Comparison of ENCODE assay signal across 8 cellular contexts in genomic region chr1:248857749-248858095, GRCh38.
A peak's percentile ranks its signal among the peaks of the same experiment; 100 is the strongest.
DNase-seq lines count a peak whose midpoint lies in the region; ATAC-seq and TF ChIP-seq lines count a peak whose summit lies in the region.

No MANE protein-coding gene starts in this region.

- no peak for TF ChIP-seq CTCF in KMS-11 (conservative IDR thresholded peaks at IDR 0.05; ENCODE audit: low read depth, low read length)
- no peak for TF ChIP-seq CTCF in neutrophil (IDR thresholded peaks at IDR 0.05)

- no peaks in the 10 kb centered on the region for H3K9me3 Mint-ChIP-seq in effector memory CD8-positive, alpha-beta T cell

- H3K27ac ChIP-seq in KMS-11 (peak overlapping the region; percentile 89), neutrophil (peak overlapping the region; percentile 92)

- H3K27me3 ChIP-seq in KMS-11 (ENCODE audit: insufficient read depth, low read depth), result no peaks in the 10 kb centered on the region
- H3K27me3 ChIP-seq in neutrophil, result no peaks in the 10 kb centered on the region

- peak overlapping the region; percentile 77 for H3K9ac ChIP-seq in ES-I3 (ENCODE audit: low read depth, low read length)
- peak overlapping the region; percentile 91 for H3K9ac ChIP-seq in KMS-11

- intact Hi-C loops in posterior cingulate gyrus (cut with DNase I), result no loop called here

- peaks cover 13% of the 10 kb centered on the region for H3K79me2 ChIP-seq in KMS-11 (ENCODE audit: insufficient read depth, low read depth)

- peaks cover 31% of the 10 kb centered on the region for H3K36me3 Mint-ChIP-seq in effector memory CD8-positive, alpha-beta T cell (ENCODE audit: insufficient read depth)

- H3K4me2 ChIP-seq in KMS-11, result peak overlapping the region; percentile 91

- no peak overlapping the region for H3K4me3 ChIP-seq in KMS-11 (IDR thresholded peaks at IDR 0.05; ENCODE audit: insufficient read depth, low read depth, low read length)
- H3K4me3 ChIP-seq in neutrophil (ENCODE audit: low read depth in 1 of 2, low read length in 1 of 2), result peak overlapping the region; percentile 83 to 84

- no peaks in the 10 kb centered on the region for H3K27me3 Mint-ChIP-seq in effector memory CD8-positive, alpha-beta T cell

- no peaks in the 10 kb centered on the region for H3K4me1 ChIP-seq in ES-I3 (ENCODE audit: insufficient read depth, low read length)
- H3K4me1 ChIP-seq in KMS-11 (ENCODE audit: low read depth, poor library complexity, severe bottlenecking), result peaks cover 18% of the 10 kb centered on the region
- H3K4me1 ChIP-seq in neutrophil (ENCODE audit: control insufficient read depth in 1 of 2, insufficient read depth in 1 of 2, low read depth in 1 of 2, low read length in 1 of 2), result peaks cover 28 to 31% of the 10 kb centered on the region in 2 experiments

- peaks cover 28 to 40% of the 10 kb centered on the region in 2 donors for H3K4me1 Mint-ChIP-seq in effector memory CD8-positive, alpha-beta T cell (ENCODE audit: low read depth in 2 of 2)

- peak overlapping the region; percentile 80 to 82 for H3K4me3 Mint-ChIP-seq in effector memory CD8-positive, alpha-beta T cell

- H4K20me1 ChIP-seq in KMS-11 (ENCODE audit: insufficient read depth), result no peaks in the 10 kb centered on the region

- no peaks in the 10 kb centered on the region for H3K9me3 ChIP-seq in ES-I3 (ENCODE audit: control insufficient read depth, insufficient read depth, low read length)
- H3K9me3 ChIP-seq in neutrophil, result no peaks in the 10 kb centered on the region

- H3K36me3 ChIP-seq in ES-I3 (ENCODE audit: insufficient read depth, low read length), result no peaks in the 10 kb centered on the region; the same call in 1 of the 2 replicates
- no peaks in the 10 kb centered on the region for H3K36me3 ChIP-seq in KMS-11 (ENCODE audit: insufficient read depth)
- H3K36me3 ChIP-seq in neutrophil, result peaks cover 23% of the 10 kb centered on the region

- ATAC-seq in effector memory CD8-positive, alpha-beta T cell (replicated peaks), result no peak
- ATAC-seq in HG03520 (IDR thresholded peaks at IDR 0.05; ENCODE audit: unreplicated experiment) (no peak), GM18520 (IDR thresholded peaks at IDR 0.05; ENCODE audit: unreplicated experiment) (no peak)

- peak overlapping the region; percentile 88 to 95 for H3K27ac Mint-ChIP-seq in effector memory CD8-positive, alpha-beta T cell

- peak overlapping the region; percentile 77 for H2AFZ ChIP-seq in KMS-11 (ENCODE audit: low read depth)

- DNase-seq in effector memory CD8-positive, alpha-beta T cell, result no peak
- no peak for DNase-seq in posterior cingulate gyrus
- DNase-seq in stimulated activated CD4-positive, alpha-beta T cell treated with anti-CD3 and anti-CD28 coated beads, Interleukin-4, amount 100 ng/mL, for 1 hour, result no peak
